ENCODE assay signal across 11 cellular contexts in genomic region chr6:119138906-119139541, GRCh38.
A peak's percentile ranks its signal among the peaks of the same experiment; 100 is the strongest.
DNase-seq lines count a peak whose midpoint lies in the region; ATAC-seq and TF ChIP-seq lines count a peak whose summit lies in the region.
"Had no signal": no experiment of that assay in that cellular context is flagged by ENCODE, and none has a peak within 500 bp of the region (broad histone marks: within the 10 kb centered on the region; RNA-seq: fewer than 3 reads in every experiment).

No MANE protein-coding gene starts in this region.

- no peak overlapping the region for H3K27ac ChIP-seq in upper lobe of right lung
- H3K27ac ChIP-seq in Karpas-422 (ENCODE audit: low read length) = no peak overlapping the region
- no peak overlapping the region for H3K27ac ChIP-seq in SJCRH30

- H3K4me3 ChIP-seq in upper lobe of right lung (no peak overlapping the region), Karpas-422 (ENCODE audit: low read length) (no peak overlapping the region), SJCRH30 (no peak overlapping the region)

- H3K27me3 ChIP-seq in upper lobe of right lung (no peaks in the 10 kb centered on the region), Karpas-422 (ENCODE audit: low read length) (no peaks in the 10 kb centered on the region), SJCRH30 (no peaks in the 10 kb centered on the region)

- CTCF ChIA-PET in activated CD4-positive, alpha-beta memory T cell treated with anti-CD3 and anti-CD28 coated beads, Interleukin-2, amount 10 ng/mL, durations not matched to agents 7 days and 5 days (lab: Charles Lee) = interaction anchor here (1.9 to 2.2 kb wide), 2 partner anchors 9 kb away, joined by 8 to 10 read pairs; no protein-coding TSS in a partner anchor
- CTCF ChIA-PET in activated CD4-positive, alpha-beta memory T cell treated with anti-CD3 and anti-CD28 coated beads for 36 hours (lab: Charles Lee) = interaction anchor here (1.7 to 3.3 kb wide), 2 partner anchors 9 to 10 kb away, joined by 4 to 21 read pairs; no protein-coding TSS in a partner anchor

- intact Hi-C loops in activated CD4-positive, alpha-beta memory T cell treated with anti-CD3 and anti-CD28 coated beads for 36 hours (cut with micrococcal nuclease) = no loop called here
- intact Hi-C loops in upper lobe of right lung (cut with DNase I) = no loop called here

- TF ChIP-seq CTCF in upper lobe of right lung (IDR thresholded peaks at IDR 0.05) = no peak
- TF ChIP-seq CTCF in GM10266 (IDR thresholded peaks at IDR 0.05; ENCODE audit: control insufficient read depth, insufficient read depth, low read depth, missing control alignments) = no peak

- no peaks in the 10 kb centered on the region for H3K79me2 ChIP-seq in Karpas-422 (ENCODE audit: low read length)

- H3K36me3 Mint-ChIP-seq in activated CD4-positive, alpha-beta memory T cell treated with anti-CD3 and anti-CD28 coated beads, Interleukin-2, amount 10 ng/mL, durations not matched to agents 7 days and 5 days (ENCODE audit: low read depth) = peaks cover 5% of the 10 kb centered on the region
- no peaks in the 10 kb centered on the region for H3K36me3 Mint-ChIP-seq in activated CD4-positive, alpha-beta memory T cell treated with anti-CD3 and anti-CD28 coated beads for 36 hours
- H3K36me3 Mint-ChIP-seq in activated naive CD8-positive, alpha-beta T cell treated with anti-CD3 and anti-CD28 coated beads, Interleukin-2, amount 10 ng/mL, durations not matched to agents 7 days and 5 days = no peaks in the 10 kb centered on the region
- H3K36me3 Mint-ChIP-seq: activated naive CD4-positive, alpha-beta T cell treated with anti-CD3 and anti-CD28 coated beads, Interleukin-2, amount 50 U/mL, for 72 hours had no signal

- DNase-seq in activated CD4-positive, alpha-beta memory T cell treated with anti-CD3 and anti-CD28 coated beads, Interleukin-2, amount 10 ng/mL, durations not matched to agents 7 days and 5 days = peak; percentile 34
- no peak for DNase-seq in activated CD4-positive, alpha-beta memory T cell treated with anti-CD3 and anti-CD28 coated beads for 36 hours
- no peak for DNase-seq in activated naive CD8-positive, alpha-beta T cell treated with anti-CD3 and anti-CD28 coated beads, Interleukin-2, amount 10 ng/mL, durations not matched to agents 7 days and 5 days
- no peak for DNase-seq in upper lobe of right lung
- DNase-seq in Karpas-422 = no peak
- DNase-seq in SJCRH30 = no peak
- no peak for DNase-seq in GM10266 (ENCODE audit: extremely low spot score)
- DNase-seq: midbrain, SW 1271 had no signal

- H3K9me3 ChIP-seq in upper lobe of right lung (no peaks in the 10 kb centered on the region), Karpas-422 (ENCODE audit: low read length) (no peaks in the 10 kb centered on the region), SJCRH30 (replicated peaks) (no peaks in the 10 kb centered on the region)

- no peaks in the 10 kb centered on the region for H3K36me3 ChIP-seq in upper lobe of right lung
- H3K36me3 ChIP-seq in Karpas-422 (ENCODE audit: insufficient read depth, low read length) = no peaks in the 10 kb centered on the region
- no peaks in the 10 kb centered on the region for H3K36me3 ChIP-seq in SJCRH30

- H3K4me2 ChIP-seq in Karpas-422 (ENCODE audit: low read depth, low read length, poor library complexity, severe bottlenecking) = no peak overlapping the region

- ATAC-seq in HG03097 (IDR thresholded peaks at IDR 0.05; ENCODE audit: low FRiP score, unreplicated experiment) = peak; percentile 77
- peak; percentile 67 for ATAC-seq in activated naive CD8-positive, alpha-beta T cell treated with anti-CD3 and anti-CD28 coated beads, Interleukin-2, amount 10 ng/mL, durations not matched to agents 7 days and 5 days (ENCODE audit: low read depth)
- ATAC-seq in upper lobe of right lung = peak; percentile 58

- H3K4me1 Mint-ChIP-seq in activated CD4-positive, alpha-beta memory T cell treated with anti-CD3 and anti-CD28 coated beads, Interleukin-2, amount 10 ng/mL, durations not matched to agents 7 days and 5 days = peaks cover 26% of the 10 kb centered on the region
- H3K4me1 Mint-ChIP-seq in activated CD4-positive, alpha-beta memory T cell treated with anti-CD3 and anti-CD28 coated beads for 36 hours (ENCODE audit: low read depth) = peaks cover 3% of the 10 kb centered on the region
- H3K4me1 Mint-ChIP-seq in activated naive CD8-positive, alpha-beta T cell treated with anti-CD3 and anti-CD28 coated beads, Interleukin-2, amount 10 ng/mL, durations not matched to agents 7 days and 5 days = peaks cover 17% of the 10 kb centered on the region

- no peak overlapping the region for H2AFZ ChIP-seq in Karpas-422 (ENCODE audit: low read length)

- peaks cover 3% of the 10 kb centered on the region for H3K27me3 Mint-ChIP-seq in activated CD4-positive, alpha-beta memory T cell treated with anti-CD3 and anti-CD28 coated beads, Interleukin-2, amount 10 ng/mL, durations not matched to agents 7 days and 5 days
- H3K27me3 Mint-ChIP-seq in activated CD4-positive, alpha-beta memory T cell treated with anti-CD3 and anti-CD28 coated beads for 36 hours = no peaks in the 10 kb centered on the region
- peaks cover 2% of the 10 kb centered on the region for H3K27me3 Mint-ChIP-seq in activated naive CD8-positive, alpha-beta T cell treated with anti-CD3 and anti-CD28 coated beads, Interleukin-2, amount 10 ng/mL, durations not matched to agents 7 days and 5 days

- H3K9me3 Mint-ChIP-seq in activated CD4-positive, alpha-beta memory T cell treated with anti-CD3 and anti-CD28 coated beads, Interleukin-2, amount 10 ng/mL, durations not matched to agents 7 days and 5 days = peaks cover 2% of the 10 kb centered on the region
- no peaks in the 10 kb centered on the region for H3K9me3 Mint-ChIP-seq in activated CD4-positive, alpha-beta memory T cell treated with anti-CD3 and anti-CD28 coated beads for 36 hours
- no peaks in the 10 kb centered on the region for H3K9me3 Mint-ChIP-seq in activated naive CD8-positive, alpha-beta T cell treated with anti-CD3 and anti-CD28 coated beads, Interleukin-2, amount 10 ng/mL, durations not matched to agents 7 days and 5 days
- H3K9me3 Mint-ChIP-seq: activated naive CD4-positive, alpha-beta T cell treated with anti-CD3 and anti-CD28 coated beads, Interleukin-2, amount 50 U/mL, for 72 hours had no signal

- H4K20me1 ChIP-seq in Karpas-422 (ENCODE audit: insufficient read depth, low read depth, low read length) = no peaks in the 10 kb centered on the region

- H3K9ac ChIP-seq in Karpas-422 (ENCODE audit: low read length) = no peak overlapping the region

- POLR2A ChIA-PET in activated CD4-positive, alpha-beta memory T cell treated with anti-CD3 and anti-CD28 coated beads, Interleukin-2, amount 10 ng/mL, durations not matched to agents 7 days and 5 days (lab: Charles Lee) = interaction anchor here (0.9 to 2.0 kb wide), 3 partner anchors 9 to 211 kb away, joined by 3 to 5 read pairs (median 4); no protein-coding TSS in a partner anchor
- POLR2A ChIA-PET in activated CD4-positive, alpha-beta memory T cell treated with anti-CD3 and anti-CD28 coated beads for 36 hours (lab: Charles Lee) = no interaction called here
- POLR2A ChIA-PET in activated naive CD8-positive, alpha-beta T cell treated with anti-CD3 and anti-CD28 coated beads, Interleukin-2, amount 10 ng/mL, durations not matched to agents 7 days and 5 days (lab: Charles Lee) = no interaction called here

- no peaks in the 10 kb centered on the region for H3K9me2 ChIP-seq in Karpas-422 (replicated peaks; ENCODE audit: insufficient read depth, low read length)

- H3K4me3 Mint-ChIP-seq in activated CD4-positive, alpha-beta memory T cell treated with anti-CD3 and anti-CD28 coated beads, Interleukin-2, amount 10 ng/mL, durations not matched to agents 7 days and 5 days = no peak overlapping the region
- H3K4me3 Mint-ChIP-seq in activated CD4-positive, alpha-beta memory T cell treated with anti-CD3 and anti-CD28 coated beads for 36 hours = no peak overlapping the region
- peak overlapping the region; percentile 35 for H3K4me3 Mint-ChIP-seq in activated naive CD8-positive, alpha-beta T cell treated with anti-CD3 and anti-CD28 coated beads, Interleukin-2, amount 10 ng/mL, durations not matched to agents 7 days and 5 days

- H3K27ac Mint-ChIP-seq in activated CD4-positive, alpha-beta memory T cell treated with anti-CD3 and anti-CD28 coated beads, Interleukin-2, amount 10 ng/mL, durations not matched to agents 7 days and 5 days = peak overlapping the region; percentile 56
- H3K27ac Mint-ChIP-seq in activated CD4-positive, alpha-beta memory T cell treated with anti-CD3 and anti-CD28 coated beads for 36 hours = no peak overlapping the region
- peak overlapping the region; percentile 54 for H3K27ac Mint-ChIP-seq in activated naive CD8-positive, alpha-beta T cell treated with anti-CD3 and anti-CD28 coated beads, Interleukin-2, amount 10 ng/mL, durations not matched to agents 7 days and 5 days
- H3K27ac Mint-ChIP-seq: activated naive CD4-positive, alpha-beta T cell treated with anti-CD3 and anti-CD28 coated beads, Interleukin-2, amount 50 U/mL, for 72 hours had no signal

- H3K4me1 ChIP-seq in upper lobe of right lung (peaks cover 12% of the 10 kb centered on the region), Karpas-422 (ENCODE audit: low read length) (no peaks in the 10 kb centered on the region), SJCRH30 (no peaks in the 10 kb centered on the region)
